1 cellular context compared by ENCODE assay signal in the genomic region with DNA sequence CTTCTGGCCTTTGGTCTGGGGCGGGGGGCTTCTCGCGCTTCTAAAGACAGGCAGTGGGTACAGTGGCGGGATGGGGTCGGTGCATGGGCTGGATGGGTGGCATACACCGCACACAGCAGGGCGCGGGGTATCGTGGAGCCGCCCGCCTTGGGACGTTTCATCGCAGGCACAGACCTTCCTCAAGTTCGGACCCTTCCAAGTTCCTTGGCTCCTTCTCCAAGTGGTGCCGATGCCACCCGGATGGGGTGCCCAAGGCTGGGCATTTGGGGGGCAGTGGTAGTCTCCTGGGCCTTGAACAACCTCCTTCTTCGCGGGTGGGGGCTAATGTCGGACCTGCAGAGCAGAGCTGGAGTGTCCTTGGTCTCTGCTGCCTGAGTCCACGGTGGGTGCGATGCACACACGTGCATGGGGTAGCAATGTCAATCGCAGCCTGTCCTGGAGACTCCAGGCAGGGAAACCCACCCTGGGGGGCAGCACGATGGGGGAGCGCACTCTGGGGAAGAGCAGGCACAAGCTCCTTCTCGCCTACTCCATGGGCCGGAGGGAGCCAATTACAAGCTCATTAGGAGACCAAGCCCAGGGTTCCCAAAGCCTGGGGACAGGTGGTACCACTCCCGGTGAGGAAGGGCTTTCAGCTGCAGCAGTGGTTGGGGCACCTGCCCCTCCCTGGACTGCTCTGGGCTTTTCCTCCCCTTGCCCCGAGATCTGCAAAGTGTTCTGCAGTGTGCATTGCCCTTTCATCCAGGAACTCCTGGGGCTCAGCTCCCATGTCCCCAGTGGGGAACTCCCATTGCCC.
A peak's percentile ranks its signal among the peaks of the same experiment; 100 is the strongest.
TF ChIP-seq lines count a peak whose summit lies in the region.

No MANE protein-coding gene starts in this region.

TF ChIP-seq in K562, 482 proteins besides CTCF, POLR2A, EP300 and RAD21 (continues in another document):
- TF ChIP-seq BCL6 (CRISPR knock-in tag; IDR thresholded peaks at IDR 0.05) (no peak), TEAD1 (CRISPR knock-in tag; IDR thresholded peaks at IDR 0.05) (no peak), MYNN (IDR thresholded peaks at IDR 0.05) (peak; percentile 35; the same call in 1 of the 2 replicates), MYNN (CRISPR knock-in tag; IDR thresholded peaks at IDR 0.05) (no peak), ZNF551 (CRISPR knock-in tag; IDR thresholded peaks at IDR 0.05) (no peak), HNRNPL (IDR thresholded peaks at IDR 0.05; ENCODE audit: low read depth, low read length) (peak; percentile 60), SMAD3 (CRISPR knock-in tag; conservative IDR thresholded peaks at IDR 0.05) (no peak), FOSL1 (tag; conservative IDR thresholded peaks at IDR 0.05) (no peak), CBX8 (IDR thresholded peaks at IDR 0.05; ENCODE audit: borderline replicate concordance, extremely low read depth, low read depth, low read length, poor library complexity, severe bottlenecking) (no peak), CCNT2 (IDR thresholded peaks at IDR 0.05; ENCODE audit: borderline replicate concordance, extremely low read depth, insufficient read length, low read depth, low read length) (no peak), KLF1 (tag; IDR thresholded peaks at IDR 0.05) (no peak), DPF2 (IDR thresholded peaks at IDR 0.05) (no peak), PTTG1 (tag; IDR thresholded peaks at IDR 0.05; ENCODE audit: low read depth) (no peak), CREB1 (IDR thresholded peaks at IDR 0.05) (no peak), CREB1 (CRISPR knock-in tag; IDR thresholded peaks at IDR 0.05) (peak; percentile 14; the same call in 1 of the 2 replicates), RB1 (IDR thresholded peaks at IDR 0.05; ENCODE audit: low read depth) (no peak), ZNF76 (CRISPR knock-in tag; IDR thresholded peaks at IDR 0.05; ENCODE audit: borderline replicate concordance) (no peak), KAT7 (CRISPR knock-in tag; IDR thresholded peaks at IDR 0.05; ENCODE audit: borderline replicate concordance) (0 out of 2 replicates have a peak, but pooled peaks have one; percentile 49), CSDE1 (IDR thresholded peaks at IDR 0.05) (no peak), ZBTB7A (IDR thresholded peaks at IDR 0.05; ENCODE audit: borderline replicate concordance, control insufficient read depth, low read depth, low read length) (no peak), KDM4B (IDR thresholded peaks at IDR 0.05; ENCODE audit: borderline replicate concordance in 2 of 2, low read depth in 1 of 2) (no peak), XRCC4 (IDR thresholded peaks at IDR 0.05; ENCODE audit: extremely low read depth, insufficient read depth, insufficient read length) (no peak), SMC3 (conservative IDR thresholded peaks at IDR 0.05; ENCODE audit: insufficient read depth, low read depth, low read length) (no peak), NRF1 (conservative IDR thresholded peaks at IDR 0.05 in 1 of 2, IDR thresholded peaks at IDR 0.05 in 1 of 2) (peak; percentile 8 to 31; a peak in 2 of 4 replicates), RUNX1 (IDR thresholded peaks at IDR 0.05; ENCODE audit: low read depth) (no peak), SMARCA5 (IDR thresholded peaks at IDR 0.05) (no peak), GABPA (tag; conservative IDR thresholded peaks at IDR 0.05; ENCODE audit: low read depth) (no peak), ZNF274 (IDR thresholded peaks at IDR 0.05; ENCODE audit: borderline replicate concordance, low read depth, low read length) (no peak), HMGN3 (IDR thresholded peaks at IDR 0.05; ENCODE audit: borderline replicate concordance, extremely low read depth, insufficient read length, low read depth, low read length) (peak; percentile 18), ZNF146 (CRISPR knock-in tag; IDR thresholded peaks at IDR 0.05; ENCODE audit: unreplicated experiment) (no peak), ZBTB1 (CRISPR knock-in tag; IDR thresholded peaks at IDR 0.05; ENCODE audit: borderline replicate concordance, low read depth) (no peak)
- TF ChIP-seq, protein P1, sequence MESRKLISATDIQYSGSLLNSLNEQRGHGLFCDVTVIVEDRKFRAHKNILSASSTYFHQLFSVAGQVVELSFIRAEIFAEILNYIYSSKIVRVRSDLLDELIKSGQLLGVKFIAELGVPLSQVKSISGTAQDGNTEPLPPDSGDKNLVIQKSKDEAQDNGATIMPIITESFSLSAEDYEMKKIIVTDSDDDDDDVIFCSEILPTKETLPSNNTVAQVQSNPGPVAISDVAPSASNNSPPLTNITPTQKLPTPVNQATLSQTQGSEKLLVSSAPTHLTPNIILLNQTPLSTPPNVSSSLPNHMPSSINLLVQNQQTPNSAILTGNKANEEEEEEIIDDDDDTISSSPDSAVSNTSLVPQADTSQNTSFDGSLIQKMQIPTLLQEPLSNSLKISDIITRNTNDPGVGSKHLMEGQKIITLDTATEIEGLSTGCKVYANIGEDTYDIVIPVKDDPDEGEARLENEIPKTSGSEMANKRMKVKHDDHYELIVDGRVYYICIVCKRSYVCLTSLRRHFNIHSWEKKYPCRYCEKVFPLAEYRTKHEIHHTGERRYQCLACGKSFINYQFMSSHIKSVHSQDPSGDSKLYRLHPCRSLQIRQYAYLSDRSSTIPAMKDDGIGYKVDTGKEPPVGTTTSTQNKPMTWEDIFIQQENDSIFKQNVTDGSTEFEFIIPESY (CRISPR knock-in tag; IDR thresholded peaks at IDR 0.05) = peak; percentile 45; the same call in 1 of the 2 replicates
- TF ChIP-seq, protein P2, sequence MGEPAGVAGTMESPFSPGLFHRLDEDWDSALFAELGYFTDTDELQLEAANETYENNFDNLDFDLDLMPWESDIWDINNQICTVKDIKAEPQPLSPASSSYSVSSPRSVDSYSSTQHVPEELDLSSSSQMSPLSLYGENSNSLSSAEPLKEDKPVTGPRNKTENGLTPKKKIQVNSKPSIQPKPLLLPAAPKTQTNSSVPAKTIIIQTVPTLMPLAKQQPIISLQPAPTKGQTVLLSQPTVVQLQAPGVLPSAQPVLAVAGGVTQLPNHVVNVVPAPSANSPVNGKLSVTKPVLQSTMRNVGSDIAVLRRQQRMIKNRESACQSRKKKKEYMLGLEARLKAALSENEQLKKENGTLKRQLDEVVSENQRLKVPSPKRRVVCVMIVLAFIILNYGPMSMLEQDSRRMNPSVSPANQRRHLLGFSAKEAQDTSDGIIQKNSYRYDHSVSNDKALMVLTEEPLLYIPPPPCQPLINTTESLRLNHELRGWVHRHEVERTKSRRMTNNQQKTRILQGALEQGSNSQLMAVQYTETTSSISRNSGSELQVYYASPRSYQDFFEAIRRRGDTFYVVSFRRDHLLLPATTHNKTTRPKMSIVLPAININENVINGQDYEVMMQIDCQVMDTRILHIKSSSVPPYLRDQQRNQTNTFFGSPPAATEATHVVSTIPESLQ (CRISPR knock-in tag; IDR thresholded peaks at IDR 0.05) = no peak
- TF ChIP-seq, protein P3, sequence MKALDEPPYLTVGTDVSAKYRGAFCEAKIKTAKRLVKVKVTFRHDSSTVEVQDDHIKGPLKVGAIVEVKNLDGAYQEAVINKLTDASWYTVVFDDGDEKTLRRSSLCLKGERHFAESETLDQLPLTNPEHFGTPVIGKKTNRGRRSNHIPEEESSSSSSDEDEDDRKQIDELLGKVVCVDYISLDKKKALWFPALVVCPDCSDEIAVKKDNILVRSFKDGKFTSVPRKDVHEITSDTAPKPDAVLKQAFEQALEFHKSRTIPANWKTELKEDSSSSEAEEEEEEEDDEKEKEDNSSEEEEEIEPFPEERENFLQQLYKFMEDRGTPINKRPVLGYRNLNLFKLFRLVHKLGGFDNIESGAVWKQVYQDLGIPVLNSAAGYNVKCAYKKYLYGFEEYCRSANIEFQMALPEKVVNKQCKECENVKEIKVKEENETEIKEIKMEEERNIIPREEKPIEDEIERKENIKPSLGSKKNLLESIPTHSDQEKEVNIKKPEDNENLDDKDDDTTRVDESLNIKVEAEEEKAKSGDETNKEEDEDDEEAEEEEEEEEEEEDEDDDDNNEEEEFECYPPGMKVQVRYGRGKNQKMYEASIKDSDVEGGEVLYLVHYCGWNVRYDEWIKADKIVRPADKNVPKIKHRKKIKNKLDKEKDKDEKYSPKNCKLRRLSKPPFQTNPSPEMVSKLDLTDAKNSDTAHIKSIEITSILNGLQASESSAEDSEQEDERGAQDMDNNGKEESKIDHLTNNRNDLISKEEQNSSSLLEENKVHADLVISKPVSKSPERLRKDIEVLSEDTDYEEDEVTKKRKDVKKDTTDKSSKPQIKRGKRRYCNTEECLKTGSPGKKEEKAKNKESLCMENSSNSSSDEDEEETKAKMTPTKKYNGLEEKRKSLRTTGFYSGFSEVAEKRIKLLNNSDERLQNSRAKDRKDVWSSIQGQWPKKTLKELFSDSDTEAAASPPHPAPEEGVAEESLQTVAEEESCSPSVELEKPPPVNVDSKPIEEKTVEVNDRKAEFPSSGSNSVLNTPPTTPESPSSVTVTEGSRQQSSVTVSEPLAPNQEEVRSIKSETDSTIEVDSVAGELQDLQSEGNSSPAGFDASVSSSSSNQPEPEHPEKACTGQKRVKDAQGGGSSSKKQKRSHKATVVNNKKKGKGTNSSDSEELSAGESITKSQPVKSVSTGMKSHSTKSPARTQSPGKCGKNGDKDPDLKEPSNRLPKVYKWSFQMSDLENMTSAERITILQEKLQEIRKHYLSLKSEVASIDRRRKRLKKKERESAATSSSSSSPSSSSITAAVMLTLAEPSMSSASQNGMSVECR (CRISPR knock-in tag; IDR thresholded peaks at IDR 0.05) = peak; percentile 25; the same call in 1 of the 2 replicates
- TF ChIP-seq, protein P4, sequence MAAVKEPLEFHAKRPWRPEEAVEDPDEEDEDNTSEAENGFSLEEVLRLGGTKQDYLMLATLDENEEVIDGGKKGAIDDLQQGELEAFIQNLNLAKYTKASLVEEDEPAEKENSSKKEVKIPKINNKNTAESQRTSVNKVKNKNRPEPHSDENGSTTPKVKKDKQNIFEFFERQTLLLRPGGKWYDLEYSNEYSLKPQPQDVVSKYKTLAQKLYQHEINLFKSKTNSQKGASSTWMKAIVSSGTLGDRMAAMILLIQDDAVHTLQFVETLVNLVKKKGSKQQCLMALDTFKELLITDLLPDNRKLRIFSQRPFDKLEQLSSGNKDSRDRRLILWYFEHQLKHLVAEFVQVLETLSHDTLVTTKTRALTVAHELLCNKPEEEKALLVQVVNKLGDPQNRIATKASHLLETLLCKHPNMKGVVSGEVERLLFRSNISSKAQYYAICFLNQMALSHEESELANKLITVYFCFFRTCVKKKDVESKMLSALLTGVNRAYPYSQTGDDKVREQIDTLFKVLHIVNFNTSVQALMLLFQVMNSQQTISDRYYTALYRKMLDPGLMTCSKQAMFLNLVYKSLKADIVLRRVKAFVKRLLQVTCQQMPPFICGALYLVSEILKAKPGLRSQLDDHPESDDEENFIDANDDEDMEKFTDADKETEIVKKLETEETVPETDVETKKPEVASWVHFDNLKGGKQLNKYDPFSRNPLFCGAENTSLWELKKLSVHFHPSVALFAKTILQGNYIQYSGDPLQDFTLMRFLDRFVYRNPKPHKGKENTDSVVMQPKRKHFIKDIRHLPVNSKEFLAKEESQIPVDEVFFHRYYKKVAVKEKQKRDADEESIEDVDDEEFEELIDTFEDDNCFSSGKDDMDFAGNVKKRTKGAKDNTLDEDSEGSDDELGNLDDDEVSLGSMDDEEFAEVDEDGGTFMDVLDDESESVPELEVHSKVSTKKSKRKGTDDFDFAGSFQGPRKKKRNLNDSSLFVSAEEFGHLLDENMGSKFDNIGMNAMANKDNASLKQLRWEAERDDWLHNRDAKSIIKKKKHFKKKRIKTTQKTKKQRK (IDR thresholded peaks at IDR 0.05; ENCODE audit: borderline replicate concordance, low read depth, low read length) = no peak
- TF ChIP-seq, protein P5, sequence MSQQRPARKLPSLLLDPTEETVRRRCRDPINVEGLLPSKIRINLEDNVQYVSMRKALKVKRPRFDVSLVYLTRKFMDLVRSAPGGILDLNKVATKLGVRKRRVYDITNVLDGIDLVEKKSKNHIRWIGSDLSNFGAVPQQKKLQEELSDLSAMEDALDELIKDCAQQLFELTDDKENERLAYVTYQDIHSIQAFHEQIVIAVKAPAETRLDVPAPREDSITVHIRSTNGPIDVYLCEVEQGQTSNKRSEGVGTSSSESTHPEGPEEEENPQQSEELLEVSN (IDR thresholded peaks at IDR 0.05; ENCODE audit: borderline replicate concordance in 1 of 2, extremely low read depth in 1 of 2, insufficient read depth in 1 of 2, insufficient read length in 1 of 2, low read depth in 1 of 2, low read length in 1 of 2, poor library complexity in 1 of 2, severe bottlenecking in 1 of 2) = no peak
- TF ChIP-seq, protein P6, sequence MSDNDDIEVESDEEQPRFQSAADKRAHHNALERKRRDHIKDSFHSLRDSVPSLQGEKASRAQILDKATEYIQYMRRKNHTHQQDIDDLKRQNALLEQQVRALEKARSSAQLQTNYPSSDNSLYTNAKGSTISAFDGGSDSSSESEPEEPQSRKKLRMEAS (CRISPR knock-in tag; IDR thresholded peaks at IDR 0.05) = peak; percentile 26; the same call in 1 of the 2 replicates
- TF ChIP-seq, protein P7, sequence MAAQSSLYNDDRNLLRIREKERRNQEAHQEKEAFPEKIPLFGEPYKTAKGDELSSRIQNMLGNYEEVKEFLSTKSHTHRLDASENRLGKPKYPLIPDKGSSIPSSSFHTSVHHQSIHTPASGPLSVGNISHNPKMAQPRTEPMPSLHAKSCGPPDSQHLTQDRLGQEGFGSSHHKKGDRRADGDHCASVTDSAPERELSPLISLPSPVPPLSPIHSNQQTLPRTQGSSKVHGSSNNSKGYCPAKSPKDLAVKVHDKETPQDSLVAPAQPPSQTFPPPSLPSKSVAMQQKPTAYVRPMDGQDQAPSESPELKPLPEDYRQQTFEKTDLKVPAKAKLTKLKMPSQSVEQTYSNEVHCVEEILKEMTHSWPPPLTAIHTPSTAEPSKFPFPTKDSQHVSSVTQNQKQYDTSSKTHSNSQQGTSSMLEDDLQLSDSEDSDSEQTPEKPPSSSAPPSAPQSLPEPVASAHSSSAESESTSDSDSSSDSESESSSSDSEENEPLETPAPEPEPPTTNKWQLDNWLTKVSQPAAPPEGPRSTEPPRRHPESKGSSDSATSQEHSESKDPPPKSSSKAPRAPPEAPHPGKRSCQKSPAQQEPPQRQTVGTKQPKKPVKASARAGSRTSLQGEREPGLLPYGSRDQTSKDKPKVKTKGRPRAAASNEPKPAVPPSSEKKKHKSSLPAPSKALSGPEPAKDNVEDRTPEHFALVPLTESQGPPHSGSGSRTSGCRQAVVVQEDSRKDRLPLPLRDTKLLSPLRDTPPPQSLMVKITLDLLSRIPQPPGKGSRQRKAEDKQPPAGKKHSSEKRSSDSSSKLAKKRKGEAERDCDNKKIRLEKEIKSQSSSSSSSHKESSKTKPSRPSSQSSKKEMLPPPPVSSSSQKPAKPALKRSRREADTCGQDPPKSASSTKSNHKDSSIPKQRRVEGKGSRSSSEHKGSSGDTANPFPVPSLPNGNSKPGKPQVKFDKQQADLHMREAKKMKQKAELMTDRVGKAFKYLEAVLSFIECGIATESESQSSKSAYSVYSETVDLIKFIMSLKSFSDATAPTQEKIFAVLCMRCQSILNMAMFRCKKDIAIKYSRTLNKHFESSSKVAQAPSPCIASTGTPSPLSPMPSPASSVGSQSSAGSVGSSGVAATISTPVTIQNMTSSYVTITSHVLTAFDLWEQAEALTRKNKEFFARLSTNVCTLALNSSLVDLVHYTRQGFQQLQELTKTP (IDR thresholded peaks at IDR 0.05; ENCODE audit: low read depth in 1 of 2, partially characterized antibody in 2 of 2) = no peak
